12 cellular contexts compared by ENCODE assay signal in the genomic region with DNA sequence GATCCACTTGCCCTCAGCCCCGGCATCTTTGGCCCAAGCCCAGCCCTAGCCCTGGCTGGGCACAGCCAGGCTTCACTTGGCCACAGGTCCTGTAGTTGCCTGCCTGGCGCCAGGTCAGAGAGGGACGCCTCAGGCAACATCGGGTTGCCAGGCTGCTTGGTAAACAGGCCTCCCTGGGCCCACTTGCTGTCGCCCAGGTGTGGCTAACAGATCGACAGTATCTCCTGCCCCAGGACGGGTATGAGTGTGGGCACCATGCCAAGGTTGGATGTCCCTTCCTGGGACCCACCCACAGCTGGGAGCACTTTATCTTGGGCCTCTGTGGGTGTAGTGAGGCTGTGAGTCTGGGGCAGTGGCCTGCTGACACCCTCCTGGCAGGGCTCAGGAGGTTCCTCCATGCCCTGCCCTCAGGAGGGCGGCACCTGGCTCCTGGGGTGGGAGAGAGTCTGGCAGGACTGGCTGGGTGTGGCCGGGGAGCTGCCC. TPM values are rescaled to one million over a fixed set of nuclear protein-coding genes. Genes with fewer than 3 reads are reported as not detected.
DNase-seq lines count a peak whose midpoint lies in the region; TF ChIP-seq lines count a peak whose summit lies in the region.
"Had no signal": no experiment of that assay in that cellular context is flagged by ENCODE, and none has a peak within 500 bp of the region (broad histone marks: within the 10 kb centered on the region; RNA-seq: fewer than 3 reads in every experiment).

No MANE protein-coding gene starts in this region.

- H2AFZ ChIP-seq in osteoblast (ENCODE audit: low read length): no peak overlapping the region

- H4K20me1 ChIP-seq in osteoblast (ENCODE audit: insufficient read depth, low read length): peaks cover 47% of the 10 kb centered on the region

- H3K4me3 ChIP-seq in esophagus (ENCODE audit: low read depth in 1 of 2, low read length in 2 of 2): no peak overlapping the region
- no peak overlapping the region for H3K4me3 ChIP-seq in osteoblast (ENCODE audit: insufficient read depth, low read length)

- peak; percentile 70 for DNase-seq in Calu3
- peak; percentile 63 for DNase-seq in NCI-H510A (lab: John Stamatoyannopoulos, UW)
- DNase-seq in osteoblast (ENCODE audit: insufficient read length, low spot score, missing footprints): peak; percentile 30
- DNase-seq in GM13976 (ENCODE audit: low spot score): no peak
- DNase-seq in activated naive CD4-positive, alpha-beta T cell treated with Interleukin-2 at 50 U/mL for 16 hours: no peak
- no peak for DNase-seq in NCI-H2107 treated with DMSO at 0.1 percent for 48 hours (lab: John Stamatoyannopoulos, UW; ENCODE audit: unreplicated experiment)
- DNase-seq in NOMO-1 treated with dmso at 0.1 percent for 144 hours (lab: John Stamatoyannopoulos, UW; ENCODE audit: unreplicated experiment): no peak
- DNase-seq: activated CD4-positive, alpha-beta T cell treated with anti-CD3 and anti-CD28 coated beads for 36 hours had no signal

- no TSS peak for BruUV-seq in Calu3 (replicated peaks; lab: Mats Ljungman, UMichigan)

- WGBS in esophagus, 2 donors: 40 to 42% methylated on average over 9 of the region's 9 CpGs

- in situ Hi-C loops in GM13976 (cut with MboI; ENCODE audit: low sequenced_read_pairs, unreplicated experiment): no loop called here

- no peak overlapping the region for H3K4me2 ChIP-seq in osteoblast (ENCODE audit: insufficient read depth, low read length)

- peaks cover 25% of the 10 kb centered on the region for H3K4me1 Mint-ChIP-seq in Calu3 (ENCODE audit: low read depth, unreplicated experiment)

- H3K79me2 ChIP-seq in osteoblast (ENCODE audit: insufficient read depth, low read length): peaks cover 78% of the 10 kb centered on the region

- H3K27ac ChIP-seq in esophagus (ENCODE audit: low read depth in 2 of 2, low read length in 1 of 2) (peak overlapping the region; percentile 88 to 90), osteoblast (ENCODE audit: low read depth, low read length) (no peak overlapping the region)

- peaks cover 5% of the 10 kb centered on the region for H3K36me3 Mint-ChIP-seq in Calu3 (ENCODE audit: insufficient read depth, unreplicated experiment)

- peaks cover 6 to 23% of the 10 kb centered on the region in 2 donors for H3K4me1 ChIP-seq in esophagus (ENCODE audit: control insufficient read depth in 2 of 2, insufficient read depth in 2 of 2, low read length in 1 of 2)
- no peaks in the 10 kb centered on the region for H3K4me1 ChIP-seq in osteoblast (ENCODE audit: insufficient read depth, low read length)

- TF ChIP-seq CTCF in Calu3 (IDR thresholded peaks at IDR 0.05; ENCODE audit: unreplicated experiment) (no peak), osteoblast (IDR thresholded peaks at IDR 0.05; ENCODE audit: extremely low read depth, low read depth, low read length) (no peak), GM13976 (IDR thresholded peaks at IDR 0.05; ENCODE audit: borderline replicate concordance, control extremely low read depth, extremely low read depth, insufficient read depth, missing control alignments) (no peak)

- intact Hi-C loops in Calu3 (cut with micrococcal nuclease; ENCODE audit: unreplicated experiment): no loop called here

- H3K36me3 ChIP-seq in esophagus (ENCODE audit: control insufficient read depth in 2 of 2, insufficient read depth in 2 of 2, low read length in 1 of 2) (no peaks in the 10 kb centered on the region), osteoblast (ENCODE audit: insufficient read depth, low read length) (no peaks in the 10 kb centered on the region)

- H3K4me3 Mint-ChIP-seq in Calu3 (ENCODE audit: low read depth, unreplicated experiment): peak overlapping the region; percentile 53
- H3K4me3 Mint-ChIP-seq: activated CD4-positive, alpha-beta T cell treated with anti-CD3 and anti-CD28 coated beads for 36 hours; CD14-positive monocyte; stimulated activated naive CD8-positive, alpha-beta T cell treated with anti-CD3 and anti-CD28 coated beads, Interleukin-15, Interleukin-2, amounts not matched to agents 100 ng/mL and 50 ng/mL, for 24 hours had no signal

- H3K9me3 ChIP-seq in esophagus (ENCODE audit: control insufficient read depth in 2 of 2, insufficient read depth in 1 of 2, low read depth in 1 of 2, low read length in 1 of 2): no peaks in the 10 kb centered on the region
- no peaks in the 10 kb centered on the region for H3K9me3 ChIP-seq in osteoblast (ENCODE audit: low read depth, low read length)

- H3K27me3 Mint-ChIP-seq in Calu3 (ENCODE audit: unreplicated experiment): no peaks in the 10 kb centered on the region
- H3K27me3 Mint-ChIP-seq: activated CD4-positive, alpha-beta T cell treated with anti-CD3 and anti-CD28 coated beads for 36 hours; stimulated activated naive CD8-positive, alpha-beta T cell treated with anti-CD3 and anti-CD28 coated beads, Interleukin-15, Interleukin-2, amounts not matched to agents 100 ng/mL and 50 ng/mL, for 24 hours had no signal

- H3K27me3 ChIP-seq in esophagus (ENCODE audit: control insufficient read depth in 1 of 2, insufficient read depth in 2 of 2, low read length in 2 of 2) (no peaks in the 10 kb centered on the region), osteoblast (ENCODE audit: insufficient read depth, low read length) (no peaks in the 10 kb centered on the region)

- H3K9me3 Mint-ChIP-seq in Calu3 (ENCODE audit: low read depth, unreplicated experiment): no peaks in the 10 kb centered on the region
- H3K9me3 Mint-ChIP-seq: stimulated activated naive CD8-positive, alpha-beta T cell treated with anti-CD3 and anti-CD28 coated beads, Interleukin-15, Interleukin-2, amounts not matched to agents 100 ng/mL and 50 ng/mL, for 24 hours had no signal

- H3K27ac Mint-ChIP-seq in Calu3 (ENCODE audit: unreplicated experiment): peak overlapping the region; percentile 63
- H3K27ac Mint-ChIP-seq: activated CD4-positive, alpha-beta T cell treated with anti-CD3 and anti-CD28 coated beads for 36 hours; stimulated activated naive CD8-positive, alpha-beta T cell treated with anti-CD3 and anti-CD28 coated beads, Interleukin-15, Interleukin-2, amounts not matched to agents 100 ng/mL and 50 ng/mL, for 24 hours had no signal

- CTCF ChIA-PET in Calu3 (lab: Charles Lee): interaction anchor here (1.2 kb wide), 1 partner anchor 28 kb away, joined by 3 read pairs; no protein-coding TSS in a partner anchor

RNA-seq across cellular contexts. Expression of gene CARM1, which starts 27.9 kb away (rescaled TPM):
- 29.1 and 32.8 TPM in 2 replicates for total RNA-seq in Calu3 (2022)
- 10 to 100 TPM; 28.5 to 35.7 TPM for polyA plus RNA-seq in esophagus
- 33.7 and 41.0 TPM in 2 replicates for total RNA-seq in osteoblast

RNA-seq across cellular contexts. Expression of gene YIPF2, which starts 29.2 kb away (rescaled TPM):
- total RNA-seq in Calu3 (2022) (37.8 and 46.0 TPM in 2 replicates), osteoblast (114 and 126 TPM in 2 replicates)
- polyA plus RNA-seq in esophagus: 10 to 100 TPM; 37.3 to 47.7 TPM

RNA-seq across cellular contexts. Expression of gene TIMM29, which starts 29.4 kb away (rescaled TPM):
- 15.3 and 17.8 TPM in 2 replicates for total RNA-seq in Calu3 (2022)
- 10 to 100 TPM; 14.1 to 16.7 TPM for polyA plus RNA-seq in esophagus
- 31.8 and 34.8 TPM in 2 replicates for total RNA-seq in osteoblast

RNA-seq across cellular contexts. Expression of gene C19orf38, which starts 51.0 kb away (rescaled TPM):
- total RNA-seq in Calu3 (2022) (0.51 TPM in 1 of 2 replicates, not detected in the other), osteoblast (under 0.01 and 0.29 TPM in 2 replicates)
- polyA plus RNA-seq in esophagus: under 1 TPM; 0.19 to 0.20 TPM
- total RNA-seq: endothelial cell of umbilical vein had no signal
- polyA plus RNA-seq: endothelial cell of umbilical vein had no signal

Comparison
In these comparisons a context has a peak if more than half of its experiments do, and no peak if none do; other contexts are left out.
1. DNase-seq: peak in Calu3 (single experiment), NCI-H510A (single experiment) and osteoblast (single experiment); none in GM13976 (single experiment), activated naive CD4-positive, alpha-beta T cell treated with Interleukin-2 at 50 U/mL for 16 hours (single experiment), NCI-H2107 treated with DMSO at 0.1 percent for 48 hours (single experiment) and NOMO-1 treated with dmso at 0.1 percent for 144 hours (single experiment).